ENCODE assay signal across 8 cellular contexts in genomic region chr10:88974446-88975376, GRCh38. TPM values are rescaled to one million over a fixed set of nuclear protein-coding genes. Genes with fewer than 3 reads are reported as not detected.
DNase-seq lines count a peak whose midpoint lies in the region; ATAC-seq, FAIRE-seq and TF ChIP-seq lines count a peak whose summit lies in the region.

No MANE protein-coding gene starts in this region.

- in situ Hi-C loops in gastrocnemius medialis (cut with MboI; ENCODE audit: low sequenced_read_pairs in 4 of 4): no loop called here

- no peaks in the 10 kb centered on the region for H3K9me3 ChIP-seq in RWPE2 (ENCODE audit: severe bottlenecking)
- H3K9me3 ChIP-seq in esophagus muscularis mucosa: no peaks in the 10 kb centered on the region
- H3K9me3 ChIP-seq in gastrocnemius medialis: no peaks in the 10 kb centered on the region

- no peak for TF ChIP-seq EP300 in esophagus muscularis mucosa (IDR thresholded peaks at IDR 0.05)

- H3K36me3 ChIP-seq in RWPE2 (ENCODE audit: low read depth) (no peaks in the 10 kb centered on the region), esophagus muscularis mucosa (no peaks in the 10 kb centered on the region), gastrocnemius medialis (no peaks in the 10 kb centered on the region)

- TF ChIP-seq CTCF in RWPE2 (IDR thresholded peaks at IDR 0.05; ENCODE audit: poor library complexity, severe bottlenecking): no peak
- TF ChIP-seq CTCF in esophagus muscularis mucosa (IDR thresholded peaks at IDR 0.05): no peak
- no peak for TF ChIP-seq CTCF in gastrocnemius medialis (IDR thresholded peaks at IDR 0.05 in 4 of 5, conservative IDR thresholded peaks at IDR 0.05 in 1 of 5)

- H3K4me3 ChIP-seq in RWPE2 (ENCODE audit: severe bottlenecking): peak overlapping the region; percentile 30
- H3K4me3 ChIP-seq in esophagus muscularis mucosa: peak overlapping the region; percentile 49 to 59 (median 50)
- peak overlapping the region; percentile 49 to 66 (median 63) for H3K4me3 ChIP-seq in gastrocnemius medialis

- TF ChIP-seq POLR2A in H54 (IDR thresholded peaks at IDR 0.05; ENCODE audit: low read depth, low read length) (no peak), esophagus muscularis mucosa (IDR thresholded peaks at IDR 0.05; ENCODE audit: low read depth) (no peak), gastrocnemius medialis (IDR thresholded peaks at IDR 0.05) (no peak)

- FAIRE-seq in H54 (lab: Jason Lieb, UNC): peak; percentile 93

- intact Hi-C loops in esophagus muscularis mucosa (cut with DNase I) (no loop called here), gastrocnemius medialis (cut with DNase I; ENCODE audit: low total_unique reads) (no loop called here), head of caudate nucleus (cut with DNase I) (no loop called here)

- H3K4me1 ChIP-seq in RWPE2 (ENCODE audit: insufficient read depth, poor library complexity, severe bottlenecking) (no peaks in the 10 kb centered on the region), esophagus muscularis mucosa (peaks cover 38 to 72% (median 63%) of the 10 kb centered on the region in 4 donors), gastrocnemius medialis (peaks cover 4 to 28% of the 10 kb centered on the region in 2 donors)

- H3K27ac ChIP-seq in RWPE2 (ENCODE audit: poor library complexity, severe bottlenecking) (no peak overlapping the region), esophagus muscularis mucosa (replicated peaks in 1 of 4) (peak overlapping the region; percentile 75 to 80 (median 77)), gastrocnemius medialis (peak overlapping the region; percentile 63 to 65 (median 65))

- H3K27me3 ChIP-seq in RWPE2 (ENCODE audit: insufficient read depth, poor library complexity, severe bottlenecking): no peaks in the 10 kb centered on the region
- H3K27me3 ChIP-seq in esophagus muscularis mucosa: no peaks in the 10 kb centered on the region
- H3K27me3 ChIP-seq in gastrocnemius medialis: no peaks in the 10 kb centered on the region

- no peak for DNase-seq in H54 (ENCODE audit: insufficient read length, low spot score)
- DNase-seq in RWPE2 (ENCODE audit: low spot score): no peak
- no peak for DNase-seq in esophagus muscularis mucosa (ENCODE audit: extremely low spot score)
- no peak for DNase-seq in gastrocnemius medialis
- DNase-seq in GM19238 (ENCODE audit: insufficient read length, low spot score): no peak
- no peak for DNase-seq in head of caudate nucleus
- DNase-seq in cortex of kidney (lab: John Stamatoyannopoulos, UW): no peak

- ATAC-seq in RWPE2 (ENCODE audit: low read depth): peak; percentile 76
- ATAC-seq in gastrocnemius medialis: peak; percentile 52 to 70
- ATAC-seq in HG02623 (IDR thresholded peaks at IDR 0.05; ENCODE audit: unreplicated experiment): no peak

- WGBS in esophagus muscularis mucosa: 18% methylated on average over 7 of the region's 7 CpGs

RNA-seq across cellular contexts. Expression of gene FAS, which starts 15.9 kb away (rescaled TPM):
- total RNA-seq in esophagus muscularis mucosa (10 to 100 TPM; 16.6 to 27.5 (median 18.7) TPM), gastrocnemius medialis (1 to 10 TPM; 2.7 to 5.9 (median 4.9) TPM)

RNA-seq across cellular contexts. Expression of gene ACTA2, which starts 22.1 kb away (rescaled TPM):
- total RNA-seq in esophagus muscularis mucosa (1,000 to 10,000 TPM; 6,391 to 8,723 (median 8,539) TPM), gastrocnemius medialis (100 to 1,000 TPM in 1 of 4 donors, 10 to 100 TPM in 3; 23.4 to 119 (median 74.2) TPM)

Comparison
In these comparisons a context has a peak if more than half of its experiments do, and no peak if none do; other contexts are left out.
1. RNA of gene ACTA2, which starts 22.1 kb away (total RNA-seq): 6,391 to 8,723 TPM in esophagus muscularis mucosa; 23.4 to 119 TPM in gastrocnemius medialis; every median in the first group is over 10 times any median in the second.
2. Peak in every context shown above with its lines, with median percentiles within 50 percentile points of each other: H3K4me3 ChIP-seq.